29 cellular contexts compared by ENCODE assay signal in the genomic region with DNA sequence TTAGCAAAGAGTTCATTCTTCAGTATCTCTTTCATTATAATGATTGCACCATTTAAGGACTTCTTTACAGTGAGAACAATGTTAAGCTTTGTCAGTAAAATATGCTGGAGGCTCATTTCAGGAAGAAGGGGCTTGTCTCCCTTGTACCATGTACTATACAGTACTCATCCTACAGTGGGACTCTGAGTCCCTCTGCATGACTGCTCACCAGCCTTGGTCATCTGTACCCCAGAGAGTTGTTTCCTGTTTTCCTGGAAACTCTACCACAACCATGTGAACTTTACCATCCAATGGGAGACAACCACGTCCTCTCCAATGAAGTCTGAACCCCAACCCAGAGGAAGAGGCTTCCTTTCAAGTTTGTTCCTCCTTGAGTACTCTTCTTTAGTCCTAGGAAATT.
"Had no signal": no experiment of that assay in that cellular context is flagged by ENCODE, and none has a peak within 500 bp of the region (broad histone marks: within the 10 kb centered on the region; RNA-seq: fewer than 3 reads in every experiment).

No MANE protein-coding gene starts in this region.

- H3K4me3 Mint-ChIP-seq: activated B cell treated with CpG ODN at 0.5 μM for 24 hours; activated CD4-positive, alpha-beta memory T cell treated with anti-CD3 and anti-CD28 coated beads for 36 hours; activated naive CD4-positive, alpha-beta T cell treated with anti-CD3 and anti-CD28 coated beads, Interleukin-2, amount 50 U/mL, for 24 hours; activated naive CD8-positive, alpha-beta T cell treated with anti-CD3 and anti-CD28 coated beads, Interleukin-2, amount 10 ng/mL, durations not matched to agents 7 days and 5 days; IgD-negative memory B cell had no signal

- H3K4me1 ChIP-seq: ascending aorta had no signal

- H3K27ac ChIP-seq: ascending aorta, cardiac muscle cell, PC-9, SK-N-MC, VCaP had no signal

- H3K9me3 Mint-ChIP-seq: activated CD4-positive, alpha-beta memory T cell treated with anti-CD3 and anti-CD28 coated beads for 36 hours had no signal

- H3K36me3 Mint-ChIP-seq: activated CD4-positive, alpha-beta memory T cell treated with anti-CD3 and anti-CD28 coated beads for 36 hours; activated naive CD4-positive, alpha-beta T cell treated with anti-CD3 and anti-CD28 coated beads, Interleukin-2, amount 50 U/mL, for 24 hours; activated naive CD8-positive, alpha-beta T cell treated with anti-CD3 and anti-CD28 coated beads, Interleukin-2, amount 10 ng/mL, durations not matched to agents 7 days and 5 days; IgD-negative memory B cell had no signal

- DNase-seq: activated B cell treated with CpG ODN at 0.5 μM for 24 hours; activated CD4-positive, alpha-beta memory T cell treated with anti-CD3 and anti-CD28 coated beads for 36 hours; activated CD4-positive, alpha-beta T cell treated with anti-CD3 and anti-CD28 coated beads for 4 hours; activated CD4-positive, alpha-beta T cell treated with anti-CD3 and anti-CD28 coated beads, Interleukin-2, amount 50 U/mL, for 1 hour; activated CD4-positive, CD25-positive, alpha-beta regulatory T cell treated with anti-CD3 and anti-CD28 coated beads, Interleukin-2, amount 50 U/mL, for 72 hours; activated CD8-positive, alpha-beta memory T cell treated with anti-CD3 and anti-CD28 coated beads, Interleukin-2, amount 50 U/mL, for 4 hours; activated effector memory CD4-positive, alpha-beta T cell treated with Interleukin-2 at 50 U/mL for 16 hours; activated naive CD4-positive, alpha-beta T cell treated with Interleukin-2 at 50 U/mL for 16 hours; activated naive CD8-positive, alpha-beta T cell treated with anti-CD3 and anti-CD28 coated beads, Interleukin-2, amount 10 ng/mL, durations not matched to agents 7 days and 5 days; activated T-cell treated with anti-CD3 and anti-CD28 coated beads for 4 hours; activated T-cell treated with anti-CD3 and anti-CD28 coated beads, Interleukin-2, amount 50 U/mL, for 48 hours; amygdala; Kasumi-1; KG1; MG63; NCI-H1092; NCI-H1436 treated with DMSO at 0.1 percent for 48 hours; NCI-H1694 treated with DMSO at 0.1 percent for 48 hours; NCI-H2029; NCI-H345; NCI-H524 treated with DMSO at 0.1 percent for 48 hours; PC-9; Right ventricle myocardium superior had no signal

- H3K4me2 ChIP-seq: PC-9 had no signal

- H3K27ac Mint-ChIP-seq: activated B cell treated with CpG ODN at 0.5 μM for 24 hours; activated CD4-positive, alpha-beta memory T cell treated with anti-CD3 and anti-CD28 coated beads for 36 hours; activated naive CD4-positive, alpha-beta T cell treated with anti-CD3 and anti-CD28 coated beads, Interleukin-2, amount 50 U/mL, for 24 hours; activated naive CD8-positive, alpha-beta T cell treated with anti-CD3 and anti-CD28 coated beads, Interleukin-2, amount 10 ng/mL, durations not matched to agents 7 days and 5 days; IgD-negative memory B cell had no signal

- H3K27me3 ChIP-seq: ascending aorta, cardiac muscle cell, MG63 had no signal

- H3K9me3 ChIP-seq: ascending aorta, MG63 had no signal

- H3K36me3 ChIP-seq: ascending aorta, cardiac muscle cell, MG63 had no signal

- H3K4me1 Mint-ChIP-seq: activated B cell treated with CpG ODN at 0.5 μM for 24 hours; activated naive CD4-positive, alpha-beta T cell treated with anti-CD3 and anti-CD28 coated beads, Interleukin-2, amount 50 U/mL, for 24 hours; activated naive CD8-positive, alpha-beta T cell treated with anti-CD3 and anti-CD28 coated beads, Interleukin-2, amount 10 ng/mL, durations not matched to agents 7 days and 5 days; IgD-negative memory B cell had no signal

- H3K4me3 ChIP-seq: ascending aorta, cardiac muscle cell, MG63, PC-9, SK-N-MC had no signal

- H2AFZ ChIP-seq: PC-9 had no signal

- H3K27me3 Mint-ChIP-seq: activated B cell treated with CpG ODN at 0.5 μM for 24 hours; activated CD4-positive, alpha-beta memory T cell treated with anti-CD3 and anti-CD28 coated beads for 36 hours; activated naive CD4-positive, alpha-beta T cell treated with anti-CD3 and anti-CD28 coated beads, Interleukin-2, amount 50 U/mL, for 24 hours; activated naive CD8-positive, alpha-beta T cell treated with anti-CD3 and anti-CD28 coated beads, Interleukin-2, amount 10 ng/mL, durations not matched to agents 7 days and 5 days; IgD-negative memory B cell had no signal
